Comparison of ENCODE assay signal across 8 cellular contexts in genomic region chr17:45719335-45720071, GRCh38.
A peak's percentile ranks its signal among the peaks of the same experiment; 100 is the strongest.
DNase-seq lines count a peak whose midpoint lies in the region; ATAC-seq and TF ChIP-seq lines count a peak whose summit lies in the region.

No MANE protein-coding gene starts in this region.

- peak; percentile 57 for DNase-seq in GM04504 (ENCODE audit: low read depth)
- peak; percentile 15 for DNase-seq in NAMALWA (ENCODE audit: low spot score)
- DNase-seq in cerebellum (ENCODE audit: low spot score) = peak; percentile 77
- DNase-seq in occipital lobe (lab: John Stamatoyannopoulos, UW) = peak; percentile 59
- no peak for DNase-seq in colonic mucosa
- no peak for DNase-seq in stimulated activated naive CD4-positive, alpha-beta T cell treated with Interleukin-2 at 50 U/mL for 16 hours (lab: John Stamatoyannopoulos, UW)

- ATAC-seq in GM19324 (IDR thresholded peaks at IDR 0.05; ENCODE audit: low FRiP score, unreplicated experiment) = no peak
- ATAC-seq in HG02623 (IDR thresholded peaks at IDR 0.05; ENCODE audit: unreplicated experiment) = no peak

- H3K4me3 ChIP-seq in colonic mucosa = no peak overlapping the region

- intact Hi-C loops in colonic mucosa (cut with DNase I) = no loop called here

- no peaks in the 10 kb centered on the region for H3K9me3 ChIP-seq in colonic mucosa

- TF ChIP-seq CTCF in colonic mucosa (IDR thresholded peaks at IDR 0.05) = no peak

- H3K27me3 ChIP-seq in colonic mucosa = peaks cover 3% of the 10 kb centered on the region

- H3K4me1 ChIP-seq in colonic mucosa = no peaks in the 10 kb centered on the region

- H3K36me3 ChIP-seq in colonic mucosa = no peaks in the 10 kb centered on the region

- H3K9ac ChIP-seq in colonic mucosa (ENCODE audit: low read depth in 2 of 2, low read length in 2 of 2) = no peak overlapping the region

- no peak overlapping the region for H3K27ac ChIP-seq in colonic mucosa

Comparison
In these comparisons a context has a peak if more than half of its experiments do, and no peak if none do; other contexts are left out.
1. DNase-seq: peak in GM04504 (single experiment), NAMALWA (single experiment), cerebellum (single experiment) and occipital lobe (single experiment); none in colonic mucosa (single experiment) and stimulated activated naive CD4-positive, alpha-beta T cell treated with Interleukin-2 at 50 U/mL for 16 hours (single experiment).